ENCODE assay signal across 8 cellular contexts in genomic region chr11:35141538-35141937, GRCh38. TPM values are rescaled to one million over a fixed set of nuclear protein-coding genes. Genes with fewer than 3 reads are reported as not detected.
A peak's percentile ranks its signal among the peaks of the same experiment; 100 is the strongest.
DNase-seq lines count a peak whose midpoint lies in the region; ATAC-seq and TF ChIP-seq lines count a peak whose summit lies in the region.

No MANE protein-coding gene starts in this region.

- H3K9me3 Mint-ChIP-seq in activated B cell treated with CpG ODN at 0.5 μM for 24 hours, result no peaks in the 10 kb centered on the region
- H3K9me3 Mint-ChIP-seq in stimulated activated memory B cell treated with anti-CD40 and anti-IgM and Interleukin-4, amounts not matched to agents 10 μg/mL and 1 μg/mL and 100 μg/mL, for 72 hours, result no peaks in the 10 kb centered on the region

- TF ChIP-seq POLR2A in gastroesophageal sphincter (IDR thresholded peaks at IDR 0.05), result peak in 1 of 2 donors; percentile 13

- H3K36me3 Mint-ChIP-seq in activated B cell treated with CpG ODN at 0.5 μM for 24 hours (ENCODE audit: low read depth), result peaks cover 72% of the 10 kb centered on the region
- peaks cover 7% of the 10 kb centered on the region for H3K36me3 Mint-ChIP-seq in stimulated activated memory B cell treated with anti-CD40 and anti-IgM and Interleukin-4, amounts not matched to agents 10 μg/mL and 1 μg/mL and 100 μg/mL, for 72 hours

- TF ChIP-seq CTCF in HFF-Myc (IDR thresholded peaks at IDR 0.05; ENCODE audit: low read depth, low read length, missing control alignments) (no peak), activated B cell treated with CpG ODN at 0.5 μM for 24 hours (IDR thresholded peaks at IDR 0.05) (no peak), gastroesophageal sphincter (IDR thresholded peaks at IDR 0.05) (no peak)

- POLR2A ChIA-PET in activated B cell treated with CpG ODN at 0.5 μM for 24 hours (lab: Charles Lee), result interaction anchor here (0.6 to 6.8 kb wide), 18 partner anchors 8 to 277 kb away, joined by 3 to 222 read pairs (median 16); no protein-coding TSS in a partner anchor

- peak overlapping the region; percentile 35 to 95 (median 94) for H3K27ac ChIP-seq in gastroesophageal sphincter

- no peaks in the 10 kb centered on the region for H3K36me3 ChIP-seq in gastroesophageal sphincter

- H3K4me3 ChIP-seq in HFF-Myc (replicated peaks; ENCODE audit: low read depth, low read length), result peak overlapping the region; percentile 78
- peak overlapping the region; percentile 64 to 87 for H3K4me3 ChIP-seq in gastroesophageal sphincter

- H3K9me3 ChIP-seq in gastroesophageal sphincter, result no peaks in the 10 kb centered on the region

- DNase-seq in HFF-Myc (ENCODE audit: extremely low read depth, low read depth), result no peak
- peak; percentile 38 for DNase-seq in activated B cell treated with CpG ODN at 0.5 μM for 24 hours

- H3K27ac Mint-ChIP-seq in activated B cell treated with CpG ODN at 0.5 μM for 24 hours, result peak overlapping the region; percentile 98
- H3K27ac Mint-ChIP-seq in stimulated activated memory B cell treated with anti-CD40 and anti-IgM and Interleukin-4, amounts not matched to agents 10 μg/mL and 1 μg/mL and 100 μg/mL, for 72 hours, result peak overlapping the region; percentile 77

- intact Hi-C loops in activated B cell treated with CpG ODN at 0.5 μM for 24 hours (cut with micrococcal nuclease), result loop anchor here (1.0 to 5.0 kb wide), 5 partner anchors 41 to 251 kb away; no protein-coding TSS in a partner anchor

- H3K4me1 Mint-ChIP-seq in activated B cell treated with CpG ODN at 0.5 μM for 24 hours, result peaks cover 73% of the 10 kb centered on the region
- H3K4me1 Mint-ChIP-seq in stimulated activated memory B cell treated with anti-CD40 and anti-IgM and Interleukin-4, amounts not matched to agents 10 μg/mL and 1 μg/mL and 100 μg/mL, for 72 hours, result peaks cover 69% of the 10 kb centered on the region

- no peak for TF ChIP-seq EP300 in gastroesophageal sphincter (IDR thresholded peaks at IDR 0.05)

- no peaks in the 10 kb centered on the region for H3K27me3 ChIP-seq in gastroesophageal sphincter

- 9 to 14% methylated on average over 1 to 3 of the region's 8 CpGs for WGBS in gastroesophageal sphincter (ENCODE audit: low coverage in 1 of 2), 2 donors

- CTCF ChIA-PET in activated B cell treated with CpG ODN at 0.5 μM for 24 hours (lab: Charles Lee), result interaction anchor here (0.8 to 3.9 kb wide), 9 partner anchors 12 to 216 kb away, joined by 3 to 18 read pairs (median 6); no protein-coding TSS in a partner anchor

- no peak for ATAC-seq in activated B cell treated with CpG ODN at 0.5 μM for 24 hours (ENCODE audit: low read depth)
- ATAC-seq in gastroesophageal sphincter, result no peak
- ATAC-seq in stimulated activated memory B cell treated with anti-CD40 and anti-IgM and Interleukin-4, amounts not matched to agents 10 μg/mL and 1 μg/mL and 100 μg/mL, for 72 hours, result no peak
- no peak for ATAC-seq in GM21825 (IDR thresholded peaks at IDR 0.05; ENCODE audit: unreplicated experiment)
- no peak for ATAC-seq in HG03159 (IDR thresholded peaks at IDR 0.05; ENCODE audit: unreplicated experiment)
- ATAC-seq in HG02678 (IDR thresholded peaks at IDR 0.05; ENCODE audit: unreplicated experiment), result no peak
- ATAC-seq in GM21381 (IDR thresholded peaks at IDR 0.05; ENCODE audit: unreplicated experiment), result no peak

- peak overlapping the region; percentile 97 for H3K4me3 Mint-ChIP-seq in activated B cell treated with CpG ODN at 0.5 μM for 24 hours
- H3K4me3 Mint-ChIP-seq in stimulated activated memory B cell treated with anti-CD40 and anti-IgM and Interleukin-4, amounts not matched to agents 10 μg/mL and 1 μg/mL and 100 μg/mL, for 72 hours, result peak overlapping the region; percentile 87

- no peaks in the 10 kb centered on the region for H3K27me3 Mint-ChIP-seq in activated B cell treated with CpG ODN at 0.5 μM for 24 hours
- no peaks in the 10 kb centered on the region for H3K27me3 Mint-ChIP-seq in stimulated activated memory B cell treated with anti-CD40 and anti-IgM and Interleukin-4, amounts not matched to agents 10 μg/mL and 1 μg/mL and 100 μg/mL, for 72 hours

- peaks cover 9 to 71% (median 28%) of the 10 kb centered on the region in 3 donors for H3K4me1 ChIP-seq in gastroesophageal sphincter

RNA-seq across cellular contexts. Expression of gene CD44, which starts 2.6 kb away (rescaled TPM):
- total RNA-seq in activated B cell treated with CpG ODN at 0.5 μM for 24 hours, result 1,441 and 1,546 TPM in 2 replicates
- total RNA-seq in gastroesophageal sphincter, result 100 to 1,000 TPM; 211 to 319 (median 266) TPM
